Comparison of ENCODE assay signal across 16 cellular contexts in genomic region chr2:68294187-68294586, GRCh38. TPM values are rescaled to one million over a fixed set of nuclear protein-coding genes. Genes with fewer than 3 reads are reported as not detected.
DNase-seq lines count a peak whose midpoint lies in the region; TF ChIP-seq lines count a peak whose summit lies in the region.
"Had no signal": no experiment of that assay in that cellular context is flagged by ENCODE, and none has a peak within 500 bp of the region (broad histone marks: within the 10 kb centered on the region; RNA-seq: fewer than 3 reads in every experiment).

No MANE protein-coding gene starts in this region.

- H3K4me1 ChIP-seq in MM.1S (ENCODE audit: low read length) (peaks cover 26% of the 10 kb centered on the region), endodermal cell (ENCODE audit: control insufficient read depth, insufficient read depth, low read length) (no peaks in the 10 kb centered on the region)
- H3K4me1 ChIP-seq: SJSA1 had no signal

- WGBS in endodermal cell (ENCODE audit: insufficient coverage in 1 of 2, insufficient read length in 1 of 2), 2 experiments, result 74% methylated on average over 2 of the region's 3 CpGs; no CpG with 5 or more reads in 1 of the 2 experiments

- no peak overlapping the region for H3K4me3 ChIP-seq in MM.1S (ENCODE audit: low read length)
- H3K4me3 ChIP-seq in endodermal cell (ENCODE audit: low read length), result no peak overlapping the region
- no peak overlapping the region for H3K4me3 ChIP-seq in retinal pigment epithelial cell (ENCODE audit: low read length)
- H3K4me3 ChIP-seq: SJSA1 had no signal

- no peaks in the 10 kb centered on the region for H3K27me3 Mint-ChIP-seq in endodermal cell (ENCODE audit: insufficient read depth)

- no peaks in the 10 kb centered on the region for H4K20me1 ChIP-seq in MM.1S (ENCODE audit: insufficient read depth, low read length)

- H3K4me1 Mint-ChIP-seq in endodermal cell, result no peaks in the 10 kb centered on the region

- H3K79me2 ChIP-seq in MM.1S (ENCODE audit: low read length), result no peaks in the 10 kb centered on the region

- H3K36me3 ChIP-seq in MM.1S (replicated peaks; ENCODE audit: insufficient read depth, low read length) (no peaks in the 10 kb centered on the region), endodermal cell (ENCODE audit: control insufficient read depth, insufficient read depth, low read length) (no peaks in the 10 kb centered on the region)
- H3K36me3 ChIP-seq: SJSA1 had no signal

- DNase-seq in MM.1S (no peak), endodermal cell (no peak), retinal pigment epithelial cell (ENCODE audit: low read depth) (no peak), DMS79 (lab: John Stamatoyannopoulos, UW) (no peak), OCI-M2 (lab: John Stamatoyannopoulos, UW; ENCODE audit: unreplicated experiment) (no peak), GOT3 (lab: John Stamatoyannopoulos, UW) (no peak)
- no peak for DNase-seq in activated CD4-positive, alpha-beta T cell treated with anti-CD3 and anti-CD28 coated beads for 48 hours
- DNase-seq: ACHN; CD8-positive, alpha-beta T cell; MV-4-11; NCI-H1436; NCI-H2081; NCI-H510A treated with DMSO at 0.1 percent for 48 hours; SW 1271 had no signal

- H3K9me2 ChIP-seq in MM.1S (replicated peaks; ENCODE audit: insufficient read depth, low read length), result no peaks in the 10 kb centered on the region

- H3K27ac ChIP-seq in MM.1S (ENCODE audit: low read length) (no peak overlapping the region), endodermal cell (ENCODE audit: low read depth, low read length) (no peak overlapping the region)
- H3K27ac ChIP-seq: SJSA1 had no signal

- 0 out of 3 replicates have a peak, but pooled peaks have one; percentile 8 for TF ChIP-seq CTCF in GM12872 (IDR thresholded peaks at IDR 0.05; ENCODE audit: insufficient read depth, low read depth, low read length)
- 0 out of 2 replicates have a peak, but pooled peaks have one; percentile 13 for TF ChIP-seq CTCF in MM.1S (IDR thresholded peaks at IDR 0.05; ENCODE audit: low read length)
- TF ChIP-seq CTCF in endodermal cell (conservative IDR thresholded peaks at IDR 0.05), result peak; percentile 69
- TF ChIP-seq CTCF in retinal pigment epithelial cell (conservative IDR thresholded peaks at IDR 0.05; ENCODE audit: low read depth, low read length), result peak; percentile 8

- H2AFZ ChIP-seq in MM.1S (ENCODE audit: low read length), result no peak overlapping the region

- peaks cover 10% of the 10 kb centered on the region; the same call in 1 of the 2 replicates for H3F3A ChIP-seq in MM.1S (ENCODE audit: insufficient read depth, low read length)

- no peak overlapping the region for H3K27ac Mint-ChIP-seq in endodermal cell
- H3K27ac Mint-ChIP-seq: CD8-positive, alpha-beta T cell had no signal

- H3K9ac ChIP-seq in MM.1S (ENCODE audit: low read length), result no peak overlapping the region
- no peak overlapping the region for H3K9ac ChIP-seq in endodermal cell (ENCODE audit: extremely low read depth, low read length, poor library complexity, severe bottlenecking)

- H3K36me3 Mint-ChIP-seq in endodermal cell (ENCODE audit: low read depth), result no peaks in the 10 kb centered on the region
- H3K36me3 Mint-ChIP-seq: CD8-positive, alpha-beta T cell had no signal

- H3K9me3 ChIP-seq in MM.1S (replicated peaks; ENCODE audit: insufficient read depth, low read length) (no peaks in the 10 kb centered on the region), endodermal cell (ENCODE audit: control insufficient read depth, low read length) (no peaks in the 10 kb centered on the region)
- H3K9me3 ChIP-seq: SJSA1 had no signal

- H3K4me3 Mint-ChIP-seq in endodermal cell, result no peak overlapping the region
- H3K4me3 Mint-ChIP-seq: CD8-positive, alpha-beta T cell had no signal

- no peak overlapping the region for H3K4me2 ChIP-seq in MM.1S (ENCODE audit: low read depth, low read length)

- no peaks in the 10 kb centered on the region for H3K9me3 Mint-ChIP-seq in endodermal cell
- H3K9me3 Mint-ChIP-seq: CD8-positive, alpha-beta T cell had no signal

- no peaks in the 10 kb centered on the region for H3K27me3 ChIP-seq in MM.1S (replicated peaks; ENCODE audit: insufficient read depth, low read length)
- no peaks in the 10 kb centered on the region for H3K27me3 ChIP-seq in endodermal cell (ENCODE audit: control insufficient read depth, insufficient read depth, low read length, poor library complexity, severe bottlenecking)
- H3K27me3 ChIP-seq: SJSA1 had no signal

RNA-seq across cellular contexts. Expression of gene CNRIP1, which starts 25.6 kb away (rescaled TPM):
- under 1 TPM in 1 of 2 donors, not detected in 1; 0.57 TPM for total RNA-seq in endodermal cell
- polyA plus RNA-seq in endodermal cell (2013, experiment 1 of 2), result 2.8 TPM
- 2.9 TPM for polyA plus RNA-seq in endodermal cell (2013, experiment 2 of 2)
- total RNA-seq: CD8-positive, alpha-beta T cell had no signal

RNA-seq across cellular contexts. Expression of gene PPP3R1, which starts 41.9 kb away (rescaled TPM):
- 10 to 100 TPM; 57.4 to 59.5 TPM for total RNA-seq in endodermal cell
- 46.4 TPM for polyA plus RNA-seq in endodermal cell (2013, experiment 1 of 2)
- 44.5 TPM for polyA plus RNA-seq in endodermal cell (2013, experiment 2 of 2)

Comparison
In these comparisons a context has a peak if more than half of its experiments do, and no peak if none do; other contexts are left out.
1. CTCF ChIP-seq: peak in every context shown above with its lines; median percentile 69 in endodermal cell; 13 in MM.1S; 8 in GM12872; 8 in retinal pigment epithelial cell.